8 cellular contexts compared by ENCODE assay signal in the genomic region with DNA sequence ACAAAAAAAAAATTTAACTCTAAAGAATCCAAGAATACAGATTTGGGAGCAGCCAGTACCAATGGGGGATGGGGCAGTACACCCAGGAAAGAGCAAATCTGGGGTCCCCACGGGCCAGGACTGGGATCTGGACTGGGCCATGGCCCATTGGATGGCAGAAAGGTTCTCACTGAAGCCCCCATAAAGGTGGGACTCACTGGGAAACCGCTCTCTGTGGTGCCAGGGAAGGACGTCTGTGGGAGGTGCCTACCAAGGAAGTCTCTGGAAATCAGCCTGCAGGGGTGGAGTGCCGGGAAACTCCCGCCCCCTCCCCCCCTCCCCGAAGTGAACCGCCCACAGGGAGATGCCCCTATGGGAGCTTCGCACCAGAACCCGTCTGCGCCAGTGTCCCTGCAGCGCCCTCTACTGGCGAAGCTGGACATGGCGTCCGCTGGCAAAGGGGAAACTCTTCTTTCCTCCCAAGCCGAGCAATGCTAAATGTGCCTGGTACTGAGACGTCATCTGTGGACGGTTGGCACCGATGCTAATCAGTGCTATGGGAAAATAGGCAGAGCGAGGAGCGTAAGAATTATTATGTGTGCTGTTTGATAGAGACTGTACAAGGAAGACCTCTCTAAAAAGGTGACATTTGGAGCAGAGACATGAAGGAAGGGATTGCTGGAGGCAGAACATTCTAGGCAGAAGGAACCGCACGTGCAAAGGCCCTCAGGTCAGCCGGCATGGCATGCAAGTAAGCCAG.
DNase-seq lines count a peak whose midpoint lies in the region; ATAC-seq and TF ChIP-seq lines count a peak whose summit lies in the region.

No MANE protein-coding gene starts in this region.

- DNase-seq in NCI-H1417 (lab: John Stamatoyannopoulos, UW) (peak in 2 of 3 experiments; percentile 1 to 21), NCI-H1417 treated with DMSO at 0.1 percent for 48 hours (lab: John Stamatoyannopoulos, UW) (no peak), Panc1 (ENCODE audit: low read depth, low spot score) (peak; percentile 25), glutamatergic neuron (peak; percentile 79), progenitor cell of endocrine pancreas (ENCODE audit: low spot score, unreplicated experiment) (peak; percentile 30), vagina (ENCODE audit: extremely low spot score in 2 of 2) (no peak)

- H3K27me3 Mint-ChIP-seq in activated T-helper 17 cell treated with anti-CD3 and anti-CD28 coated beads, Interleukin-2, amount 50 U/mL, for 72 hours = no peaks in the 10 kb centered on the region
- H3K27me3 Mint-ChIP-seq in glutamatergic neuron (ENCODE audit: unreplicated experiment) = peaks cover 3% of the 10 kb centered on the region
- no peaks in the 10 kb centered on the region for H3K27me3 Mint-ChIP-seq in progenitor cell of endocrine pancreas

- peaks cover 63% of the 10 kb centered on the region for H3K4me1 Mint-ChIP-seq in activated T-helper 17 cell treated with anti-CD3 and anti-CD28 coated beads, Interleukin-2, amount 50 U/mL, for 72 hours
- H3K4me1 Mint-ChIP-seq in glutamatergic neuron (ENCODE audit: low read depth, unreplicated experiment) = peaks cover 6% of the 10 kb centered on the region
- H3K4me1 Mint-ChIP-seq in progenitor cell of endocrine pancreas (ENCODE audit: low read depth) = peaks cover 2% of the 10 kb centered on the region

- H3K4me3 Mint-ChIP-seq in activated T-helper 17 cell treated with anti-CD3 and anti-CD28 coated beads, Interleukin-2, amount 50 U/mL, for 72 hours = peak overlapping the region; percentile 75
- H3K4me3 Mint-ChIP-seq in glutamatergic neuron (ENCODE audit: unreplicated experiment) = no peak overlapping the region
- H3K4me3 Mint-ChIP-seq in progenitor cell of endocrine pancreas (ENCODE audit: low read depth) = no peak overlapping the region

- H3K27ac ChIP-seq in Panc1 (ENCODE audit: low read length) = no peak overlapping the region
- no peak overlapping the region for H3K27ac ChIP-seq in vagina

- in situ Hi-C loops in Panc1 (cut with HindIII; ENCODE audit: low pct_unique_long_range_greater_than_20kb, low sequenced_read_pairs) = no loop called here

- H3K4me3 ChIP-seq in Panc1 (ENCODE audit: low read depth in 2 of 2, low read length in 2 of 2) (no peak overlapping the region), vagina (no peak overlapping the region)

- CTCF ChIA-PET in Panc1 (lab: Charles Lee) = no interaction called here

- peak overlapping the region; percentile 79 for H3K27ac Mint-ChIP-seq in activated T-helper 17 cell treated with anti-CD3 and anti-CD28 coated beads, Interleukin-2, amount 50 U/mL, for 72 hours
- H3K27ac Mint-ChIP-seq in glutamatergic neuron (ENCODE audit: unreplicated experiment) (no peak overlapping the region), progenitor cell of endocrine pancreas (no peak overlapping the region)

- ATAC-seq in HG03159 (IDR thresholded peaks at IDR 0.05; ENCODE audit: unreplicated experiment) = peak; percentile 91
- ATAC-seq in Panc1 = no peak
- peak; percentile 6 for ATAC-seq in activated T-helper 17 cell treated with anti-CD3 and anti-CD28 coated beads, Interleukin-2, amount 50 U/mL, for 72 hours (replicated peaks)

- TF ChIP-seq CTCF in Panc1 (IDR thresholded peaks at IDR 0.05) (peak; percentile 74), glutamatergic neuron (IDR thresholded peaks at IDR 0.05; ENCODE audit: partially characterized antibody, unreplicated experiment) (peak; percentile 91), progenitor cell of endocrine pancreas (IDR thresholded peaks at IDR 0.05; ENCODE audit: unreplicated experiment) (peak; percentile 60), vagina (IDR thresholded peaks at IDR 0.05) (peak; percentile 21 to 66 (median 45))

- TF ChIP-seq POLR2A in vagina (IDR thresholded peaks at IDR 0.05) = no peak

- no TSS peak for BruUV-seq in Panc1 (replicated peaks; lab: Mats Ljungman, UMichigan)

- H3K27me3 ChIP-seq in Panc1 (ENCODE audit: control insufficient read depth, insufficient read depth, low read length) (no peaks in the 10 kb centered on the region), vagina (no peaks in the 10 kb centered on the region)

- H3K36me3 ChIP-seq in Panc1 (ENCODE audit: control insufficient read depth, insufficient read depth, low read length) (no peaks in the 10 kb centered on the region), vagina (no peaks in the 10 kb centered on the region)

- POLR2A ChIA-PET in Panc1 (lab: Charles Lee) = no interaction called here

- H3K9me3 ChIP-seq in Panc1 (ENCODE audit: control insufficient read depth, insufficient read depth, low read depth, low read length) (no peaks in the 10 kb centered on the region), vagina (no peaks in the 10 kb centered on the region)

- H3K4me1 ChIP-seq in Panc1 (ENCODE audit: control insufficient read depth, insufficient read depth, low read length) (no peaks in the 10 kb centered on the region), vagina (peaks cover 5% of the 10 kb centered on the region)

- intact Hi-C loops in Panc1 (cut with micrococcal nuclease; ENCODE audit: unreplicated experiment) = no loop called here
- intact Hi-C loops in vagina (cut with DNase I) = no loop called here

- H3K36me3 Mint-ChIP-seq in activated T-helper 17 cell treated with anti-CD3 and anti-CD28 coated beads, Interleukin-2, amount 50 U/mL, for 72 hours (ENCODE audit: low read depth) = peaks cover 24% of the 10 kb centered on the region
- H3K36me3 Mint-ChIP-seq in glutamatergic neuron (ENCODE audit: unreplicated experiment) (no peaks in the 10 kb centered on the region), progenitor cell of endocrine pancreas (ENCODE audit: insufficient read depth) (no peaks in the 10 kb centered on the region)

- peaks cover 3% of the 10 kb centered on the region for H3K9me3 Mint-ChIP-seq in activated T-helper 17 cell treated with anti-CD3 and anti-CD28 coated beads, Interleukin-2, amount 50 U/mL, for 72 hours
- peaks cover 12% of the 10 kb centered on the region for H3K9me3 Mint-ChIP-seq in glutamatergic neuron (ENCODE audit: unreplicated experiment)
- peaks cover 9% of the 10 kb centered on the region for H3K9me3 Mint-ChIP-seq in progenitor cell of endocrine pancreas (ENCODE audit: low read depth)

Comparison
In these comparisons a context has a peak if more than half of its experiments do, and no peak if none do; other contexts are left out.
1. DNase-seq: peak in NCI-H1417 (2 of 3), Panc1 (single experiment), glutamatergic neuron (single experiment) and progenitor cell of endocrine pancreas (single experiment); none in NCI-H1417 treated with DMSO at 0.1 percent for 48 hours (single experiment) and vagina (0 of 2).
2. Peak in every context shown above with its lines, with median percentiles within 50 percentile points of each other: CTCF ChIP-seq.